ENCODE assay signal across 8 cellular contexts in the genomic region with DNA sequence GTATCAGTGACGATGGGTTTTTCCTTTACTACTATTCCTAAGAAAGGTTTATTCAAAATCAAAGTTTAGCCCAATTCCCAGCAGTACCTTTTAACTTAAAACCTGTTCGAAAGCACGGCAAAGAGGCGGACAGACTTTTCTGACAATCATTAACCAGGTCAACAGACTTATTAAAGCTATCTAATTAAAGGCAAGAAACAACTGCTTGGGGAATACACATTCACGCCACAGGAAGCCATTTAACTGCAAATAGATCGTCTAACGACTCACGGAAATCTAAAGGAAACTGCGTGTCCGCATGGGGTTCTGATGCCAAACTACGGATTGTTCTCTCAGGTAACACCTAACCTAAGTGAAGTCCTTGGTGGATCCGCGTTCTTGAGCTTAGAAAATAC. TPM values are rescaled to one million over a fixed set of nuclear protein-coding genes. Genes with fewer than 3 reads are reported as not detected.
DNase-seq lines count a peak whose midpoint lies in the region; ATAC-seq and TF ChIP-seq lines count a peak whose summit lies in the region.

No MANE protein-coding gene starts in this region.

- H3K27me3 ChIP-seq in SK-N-SH (ENCODE audit: insufficient read depth) (no peaks in the 10 kb centered on the region), fibroblast of lung (ENCODE audit: control insufficient read depth, insufficient read depth, low read length) (no peaks in the 10 kb centered on the region), trophoblast cell (ENCODE audit: insufficient read depth, low read length) (no peaks in the 10 kb centered on the region)

- TF ChIP-seq CTCF in SK-N-SH (IDR thresholded peaks at IDR 0.05) (no peak), fibroblast of lung (conservative IDR thresholded peaks at IDR 0.05 in 1 of 2, IDR thresholded peaks at IDR 0.05 in 1 of 2; ENCODE audit: low read depth in 1 of 2, low read length in 2 of 2) (no peak)

- H4K20me1 ChIP-seq in SK-N-SH (ENCODE audit: insufficient read depth) (no peaks in the 10 kb centered on the region), fibroblast of lung (ENCODE audit: control insufficient read depth, extremely low read depth, insufficient read depth, low read length) (no peaks in the 10 kb centered on the region)

- H3K18ac ChIP-seq in trophoblast cell (ENCODE audit: low read length): peak overlapping the region; percentile 80

- peak overlapping the region; percentile 74 for H3K14ac ChIP-seq in trophoblast cell (ENCODE audit: low read length)

- peak overlapping the region; percentile 93 to 94 for H3K4me3 ChIP-seq in SK-N-SH (ENCODE audit: low read depth in 2 of 2, low read length in 1 of 2)
- H3K4me3 ChIP-seq in SK-N-MC: peak overlapping the region; percentile 85
- peak overlapping the region; percentile 79 to 99 (median 89) for H3K4me3 ChIP-seq in fibroblast of lung (replicated peaks in 1 of 4; ENCODE audit: control extremely low read depth in 1 of 4, insufficient read depth in 1 of 4, low read depth in 3 of 4, low read length in 4 of 4)
- H3K4me3 ChIP-seq in trophoblast cell (ENCODE audit: low read depth, low read length): peak overlapping the region; percentile 68

- H3K79me2 ChIP-seq in SK-N-SH (ENCODE audit: insufficient read depth) (peaks cover 40% of the 10 kb centered on the region), fibroblast of lung (ENCODE audit: control insufficient read depth, insufficient read depth, low read length) (peaks cover 34% of the 10 kb centered on the region), trophoblast cell (ENCODE audit: control insufficient read depth, insufficient read depth, low read length, poor library complexity) (peaks cover 6% of the 10 kb centered on the region)

- H3K23ac ChIP-seq in trophoblast cell (ENCODE audit: low read length): no peak overlapping the region

- TF ChIP-seq EP300 in SK-N-SH (IDR thresholded peaks at IDR 0.05; ENCODE audit: borderline replicate concordance in 1 of 2, low read depth in 1 of 2, low read length in 1 of 2): no peak

- H3K9me2 ChIP-seq in SK-N-SH: no peaks in the 10 kb centered on the region

- CTCF ChIA-PET in SK-N-SH (lab: Yijun Ruan, JAX): interaction anchor here (1.0 to 1.8 kb wide), 3 partner anchors 27 to 76 kb away, joined by 3 to 4 read pairs (median 3); no protein-coding TSS in a partner anchor

- POLR2A ChIA-PET in SK-N-SH (lab: Yijun Ruan, JAX): interaction anchor here (0.6 kb wide), 1 partner anchor 58 kb away, joined by 5 read pairs; no protein-coding TSS in a partner anchor

- 2% methylated on average over 13 of the region's 13 CpGs for WGBS in SK-N-SH (ENCODE audit: low lambda C conversion rate)
- WGBS in trophoblast cell (ENCODE audit: extremely low coverage, insufficient coverage, insufficient read length): no CpG with 5 or more reads among the region's 13 CpGs

- H2BK120ac ChIP-seq in trophoblast cell (ENCODE audit: insufficient read depth, low read length, poor library complexity): no peak overlapping the region

- H3K27ac ChIP-seq in SK-N-SH (ENCODE audit: low read depth in 2 of 2, low read length in 1 of 2) (peak overlapping the region; percentile 92 to 94), SK-N-MC (peak overlapping the region; percentile 45; the same call in 1 of the 2 replicates), fibroblast of lung (ENCODE audit: insufficient read depth, low read length) (peak overlapping the region; percentile 89), trophoblast cell (ENCODE audit: low read depth, low read length) (peak overlapping the region; percentile 83)

- H3K4me1 ChIP-seq in SK-N-SH (ENCODE audit: control insufficient read depth in 1 of 2, insufficient read depth in 2 of 2, low read depth in 1 of 2, low read length in 1 of 2) (peaks cover 6 to 15% of the 10 kb centered on the region in 2 experiments), fibroblast of lung (ENCODE audit: control insufficient read depth, extremely low read depth, insufficient read depth, low read length) (peaks cover 21% of the 10 kb centered on the region), trophoblast cell (ENCODE audit: control insufficient read depth in 1 of 2, insufficient read depth in 2 of 2, low read length in 2 of 2) (no peaks in the 10 kb centered on the region)

- H4K8ac ChIP-seq in trophoblast cell (ENCODE audit: low read depth, low read length): peak overlapping the region; percentile 95

- peak overlapping the region; percentile 55 for H2BK5ac ChIP-seq in trophoblast cell (ENCODE audit: low read depth, low read length, poor library complexity)

- peaks cover 12% of the 10 kb centered on the region for H3K79me1 ChIP-seq in trophoblast cell (ENCODE audit: low read length)

- H3K9me3 ChIP-seq in SK-N-SH (no peaks in the 10 kb centered on the region), SK-N-MC (ENCODE audit: low read depth, low read length) (no peaks in the 10 kb centered on the region), fibroblast of lung (ENCODE audit: control insufficient read depth, insufficient read depth, low read depth, low read length) (no peaks in the 10 kb centered on the region), trophoblast cell (ENCODE audit: insufficient read depth, low read depth, low read length) (peaks cover 2% of the 10 kb centered on the region)

- H3K4ac ChIP-seq in trophoblast cell (ENCODE audit: low read depth, low read length): no peak overlapping the region

- peaks cover 33% of the 10 kb centered on the region for H3F3A ChIP-seq in SK-N-SH (replicated peaks; ENCODE audit: insufficient read depth)

- H3K9ac ChIP-seq in SK-N-SH: peak overlapping the region; percentile 80
- H3K9ac ChIP-seq in SK-N-MC (ENCODE audit: insufficient read length): peak overlapping the region; percentile 92
- peak overlapping the region; percentile 77 for H3K9ac ChIP-seq in fibroblast of lung (ENCODE audit: insufficient read depth, low read length)
- peak overlapping the region; percentile 93 for H3K9ac ChIP-seq in trophoblast cell (ENCODE audit: low read length)

- H2BK12ac ChIP-seq in trophoblast cell (ENCODE audit: low read length): no peak overlapping the region

- H2AK5ac ChIP-seq in trophoblast cell (ENCODE audit: low read length): no peak overlapping the region

- H3K36me3 ChIP-seq in SK-N-SH (replicated peaks in 1 of 2; ENCODE audit: control insufficient read depth in 1 of 2, insufficient read depth in 2 of 2, low read length in 1 of 2): peaks cover under 1 to 5% of the 10 kb centered on the region in 2 experiments
- H3K36me3 ChIP-seq in SK-N-MC (ENCODE audit: insufficient read depth, low read length): no peaks in the 10 kb centered on the region
- no peaks in the 10 kb centered on the region for H3K36me3 ChIP-seq in fibroblast of lung (ENCODE audit: control insufficient read depth, insufficient read depth, low read length)
- no peaks in the 10 kb centered on the region for H3K36me3 ChIP-seq in trophoblast cell (ENCODE audit: control insufficient read depth in 1 of 2, insufficient read depth in 2 of 2, low read length in 2 of 2)

- no peak for DNase-seq in SK-N-SH
- peak; percentile 22 for DNase-seq in SK-N-MC (ENCODE audit: low read depth, low spot score)
- no peak for DNase-seq in fibroblast of lung (ENCODE audit: low read depth in 2 of 2)
- DNase-seq in trophoblast cell: no peak
- DNase-seq in NCI-H2029 treated with DMSO at 0.1 percent for 48 hours (lab: John Stamatoyannopoulos, UW): no peak
- no peak for DNase-seq in NCI-H748 treated with DMSO at 0.1 percent for 48 hours (lab: John Stamatoyannopoulos, UW)

- peak overlapping the region; percentile 81 for H4K12ac ChIP-seq in trophoblast cell (ENCODE audit: low read depth, low read length)

- no peak for ATAC-seq in SK-N-SH treated with all-trans-retinoic acid at 6 μM for 48 hours
- peak; percentile 11 for ATAC-seq in HG02798 (IDR thresholded peaks at IDR 0.05; ENCODE audit: poor library complexity, unreplicated experiment)

- H4K91ac ChIP-seq in trophoblast cell (ENCODE audit: low read depth, low read length): peak overlapping the region; percentile 39

- H3K4me2 ChIP-seq in SK-N-SH (peak overlapping the region; percentile 87), fibroblast of lung (ENCODE audit: extremely low read depth, insufficient read depth, low read length) (peak overlapping the region; percentile 89), trophoblast cell (ENCODE audit: low read length) (peak overlapping the region; percentile 61)

- no peak for TF ChIP-seq RAD21 in SK-N-SH (IDR thresholded peaks at IDR 0.05; ENCODE audit: low read length)

- H2AFZ ChIP-seq in SK-N-SH (ENCODE audit: low read depth) (peak overlapping the region; percentile 54), fibroblast of lung (ENCODE audit: low read length) (peak overlapping the region; percentile 63), trophoblast cell (ENCODE audit: insufficient read depth, low read length, poor library complexity) (peak overlapping the region; percentile 37)

TF ChIP-seq in SK-N-SH, 30 proteins besides CTCF, POLR2A, EP300 and RAD21 (continues in another document):
- no peak for TF ChIP-seq JUND (IDR thresholded peaks at IDR 0.05)
- TF ChIP-seq, protein P1, sequence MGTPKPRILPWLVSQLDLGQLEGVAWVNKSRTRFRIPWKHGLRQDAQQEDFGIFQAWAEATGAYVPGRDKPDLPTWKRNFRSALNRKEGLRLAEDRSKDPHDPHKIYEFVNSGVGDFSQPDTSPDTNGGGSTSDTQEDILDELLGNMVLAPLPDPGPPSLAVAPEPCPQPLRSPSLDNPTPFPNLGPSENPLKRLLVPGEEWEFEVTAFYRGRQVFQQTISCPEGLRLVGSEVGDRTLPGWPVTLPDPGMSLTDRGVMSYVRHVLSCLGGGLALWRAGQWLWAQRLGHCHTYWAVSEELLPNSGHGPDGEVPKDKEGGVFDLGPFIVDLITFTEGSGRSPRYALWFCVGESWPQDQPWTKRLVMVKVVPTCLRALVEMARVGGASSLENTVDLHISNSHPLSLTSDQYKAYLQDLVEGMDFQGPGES (IDR thresholded peaks at IDR 0.05; ENCODE audit: low read depth, low read length): 0 out of 2 replicates have a peak, but pooled peaks have one; percentile 1

TF ChIP-seq in SK-N-SH treated with all-trans-retinoic acid at 6 μM for 48 hours, 23 proteins besides CTCF, POLR2A, EP300 and RAD21 (continues in another document):
- no peak for TF ChIP-seq ISL1 (CRISPR knock-in tag; IDR thresholded peaks at IDR 0.05)
- no peak for TF ChIP-seq ZC3H10 (CRISPR knock-in tag; IDR thresholded peaks at IDR 0.05)

RNA-seq across cellular contexts. Expression of gene USP53, which starts 0.7 kb away (rescaled TPM):
- polyA plus RNA-seq in SK-N-SH (2012; rRNA removed) (8.1 and 14.9 TPM in 2 replicates), fibroblast of lung (55.7 and 56.9 TPM in 2 replicates)
- 11.9 and 14.9 TPM in 2 replicates for polyA plus RNA-seq in SK-N-SH (2012; cell fraction: cytosol; rRNA removed)
- 14.0 and 32.6 TPM in 2 replicates for polyA plus RNA-seq in SK-N-SH (2012; cell fraction: nucleus; rRNA removed)
- 90.7 and 102 TPM in 2 replicates for total RNA-seq in fibroblast of lung
- 35.7 and 37.3 TPM in 2 replicates for polyA plus RNA-seq in fibroblast of lung (2012)
- 10.2 and 17.8 TPM in 2 replicates for polyA minus RNA-seq in fibroblast of lung (ENCODE audit: low replicate concordance)
- 34.9 and 35.3 TPM in 2 replicates for polyA plus RNA-seq in trophoblast cell (2013)
